Comparison of ENCODE assay signal across 1 cellular context in genomic region chr16:14168146-14168545, GRCh38.
TF ChIP-seq lines count a peak whose summit lies in the region.

No MANE protein-coding gene starts in this region.

TF ChIP-seq in H1, 55 proteins besides CTCF, POLR2A, EP300 and RAD21:
- TF ChIP-seq E2F6 (IDR thresholded peaks at IDR 0.05) (no peak), SUZ12 (IDR thresholded peaks at IDR 0.05; ENCODE audit: low read length) (no peak), ASH2L (IDR thresholded peaks at IDR 0.05; ENCODE audit: low read length) (no peak), SP4 (IDR thresholded peaks at IDR 0.05; ENCODE audit: low read length) (no peak), HDAC6 (IDR thresholded peaks at IDR 0.05; ENCODE audit: low read depth, low read length) (no peak), CEBPB (IDR thresholded peaks at IDR 0.05; ENCODE audit: low read depth, low read length) (peak; percentile 44; the same call in 1 of the 2 replicates)
TF ChIP-seq in H1: peak in this region for 1.
